Comparison of ENCODE assay signal across 12 cellular contexts in genomic region chr2:136132840-136133570, GRCh38. TPM values are rescaled to one million over a fixed set of nuclear protein-coding genes. Genes with fewer than 3 reads are reported as not detected.
A peak's percentile ranks its signal among the peaks of the same experiment; 100 is the strongest.
DNase-seq lines count a peak whose midpoint lies in the region; ATAC-seq, FAIRE-seq and TF ChIP-seq lines count a peak whose summit lies in the region.
"Had no signal": no experiment of that assay in that cellular context is flagged by ENCODE, and none has a peak within 500 bp of the region (broad histone marks: within the 10 kb centered on the region; RNA-seq: fewer than 3 reads in every experiment).

No MANE protein-coding gene starts in this region.

- DNase-seq in CD14-positive monocyte (ENCODE audit: low spot score), result no peak
- no peak for DNase-seq in GM12891 (ENCODE audit: insufficient read length, low spot score)
- DNase-seq in activated T-helper 1 cell treated with anti-CD3 and anti-CD28 coated beads, Interleukin-12 subunit alpha, Interleukin-12 subunit beta, Interleukin-2, Interleukin-4 antibody, amounts not matched to agents 30 ng/mL and 10 ng/mL and 1 ng/mL, durations not matched to agents 14 hours and 24 hours and 36 hours (ENCODE audit: low spot score), result no peak
- DNase-seq in naive thymus-derived CD4-positive, alpha-beta T cell, result peak in 1 of 9 donors; percentile 35
- no peak for DNase-seq in NCI-H146 treated with DMSO at 0.1 percent for 48 hours (lab: John Stamatoyannopoulos, UW; ENCODE audit: unreplicated experiment)
- DNase-seq in LoVo (ENCODE audit: low spot score), result no peak
- no peak for DNase-seq in NCI-H146 (lab: John Stamatoyannopoulos, UW)
- DNase-seq: BE2C, glutamatergic neuron, NCI-H1930, NCI-H526 treated with DMSO at 0.1 percent for 48 hours had no signal

- no peak for TF ChIP-seq CTCF in CD14-positive monocyte (IDR thresholded peaks at IDR 0.05)

- no peaks in the 10 kb centered on the region for H3K36me3 ChIP-seq in naive thymus-derived CD4-positive, alpha-beta T cell (ENCODE audit: control insufficient read depth in 2 of 3, insufficient read depth in 3 of 3, low read length in 3 of 3)
- H3K36me3 ChIP-seq: BE2C had no signal

- TF ChIP-seq POLR2A in GM12891 (IDR thresholded peaks at IDR 0.05; ENCODE audit: low read depth, low read length), result no peak

- peak overlapping the region; percentile 91 to 97 (median 96) for H3K27ac Mint-ChIP-seq in CD14-positive monocyte
- H3K27ac Mint-ChIP-seq in activated T-helper 1 cell treated with anti-CD3 and anti-CD28 coated beads, Interleukin-12 subunit alpha, Interleukin-12 subunit beta, Interleukin-2, Interleukin-4 antibody, amounts not matched to agents 30 ng/mL and 10 ng/mL and 1 ng/mL, durations not matched to agents 14 hours and 24 hours and 36 hours, result peak overlapping the region; percentile 84
- H3K27ac Mint-ChIP-seq in naive thymus-derived CD4-positive, alpha-beta T cell, result peak overlapping the region; percentile 94 to 100 (median 99)

- no peaks in the 10 kb centered on the region for H3K9me3 ChIP-seq in naive thymus-derived CD4-positive, alpha-beta T cell (ENCODE audit: control insufficient read depth in 2 of 3, low read length in 3 of 3)
- H3K9me3 ChIP-seq: BE2C had no signal

- no peaks in the 10 kb centered on the region for H3K27me3 ChIP-seq in naive thymus-derived CD4-positive, alpha-beta T cell (ENCODE audit: control insufficient read depth in 2 of 2, insufficient read depth in 2 of 2, low read length in 2 of 2)
- H3K27me3 ChIP-seq: BE2C had no signal

- H3K4me3 Mint-ChIP-seq in CD14-positive monocyte, result peak overlapping the region; percentile 56 to 81
- H3K4me3 Mint-ChIP-seq in activated T-helper 1 cell treated with anti-CD3 and anti-CD28 coated beads, Interleukin-12 subunit alpha, Interleukin-12 subunit beta, Interleukin-2, Interleukin-4 antibody, amounts not matched to agents 30 ng/mL and 10 ng/mL and 1 ng/mL, durations not matched to agents 14 hours and 24 hours and 36 hours, result peak overlapping the region; percentile 73
- H3K4me3 Mint-ChIP-seq in naive thymus-derived CD4-positive, alpha-beta T cell, result peak overlapping the region; percentile 79 to 92 (median 86)

- H3K4me1 Mint-ChIP-seq in CD14-positive monocyte, result peaks cover 95% of the 10 kb centered on the region
- H3K4me1 Mint-ChIP-seq in activated T-helper 1 cell treated with anti-CD3 and anti-CD28 coated beads, Interleukin-12 subunit alpha, Interleukin-12 subunit beta, Interleukin-2, Interleukin-4 antibody, amounts not matched to agents 30 ng/mL and 10 ng/mL and 1 ng/mL, durations not matched to agents 14 hours and 24 hours and 36 hours (ENCODE audit: low read depth), result peaks cover 96% of the 10 kb centered on the region
- peaks cover 76 to 100% (median 95%) of the 10 kb centered on the region in 7 donors for H3K4me1 Mint-ChIP-seq in naive thymus-derived CD4-positive, alpha-beta T cell

- ATAC-seq in naive thymus-derived CD4-positive, alpha-beta T cell, result no peak

- POLR2A ChIA-PET in naive thymus-derived CD4-positive, alpha-beta T cell (lab: Charles Lee), result interaction anchor here (1.0 to 13.4 kb wide), 17 partner anchors 9 to 248 kb away, joined by 3 to 331 read pairs (median 10); partner anchors contain the start of genes CXCR4 and DARS1

- intact Hi-C loops in CD14-positive monocyte (cut with micrococcal nuclease), result loop anchor here (5.0 kb wide), 3 partner anchors 79 to 194 kb away; no protein-coding TSS in a partner anchor
- intact Hi-C loops in activated T-helper 1 cell treated with anti-CD3 and anti-CD28 coated beads, Interleukin-12 subunit alpha, Interleukin-12 subunit beta, Interleukin-2, Interleukin-4 antibody, amounts not matched to agents 30 ng/mL and 10 ng/mL and 1 ng/mL, durations not matched to agents 14 hours and 24 hours and 36 hours (cut with micrococcal nuclease), result loop anchor here (1.0 to 10.0 kb wide), 17 partner anchors 7 to 1081 kb away; partner anchors contain the start of genes CXCR4, DARS1, MCM6 and RAB3GAP1
- intact Hi-C loops in naive thymus-derived CD4-positive, alpha-beta T cell (cut with micrococcal nuclease), result loop anchor here (1.0 to 5.0 kb wide), 9 partner anchors 105 to 1081 kb away; partner anchors contain the start of genes UBXN4 (in 2 of the 2), R3HDM1 (in 1 of the 2), RAB3GAP1 (in 1 of the 2) and ZRANB3 (in 1 of the 2)

- CTCF ChIA-PET in naive thymus-derived CD4-positive, alpha-beta T cell (lab: Charles Lee), result interaction anchor here (1.9 kb wide), 1 partner anchor 149 kb away, joined by 3 read pairs; no protein-coding TSS in a partner anchor

- H3K36me3 Mint-ChIP-seq in CD14-positive monocyte, result peaks cover 0 to 5% of the 10 kb centered on the region in 2 donors
- H3K36me3 Mint-ChIP-seq in activated T-helper 1 cell treated with anti-CD3 and anti-CD28 coated beads, Interleukin-12 subunit alpha, Interleukin-12 subunit beta, Interleukin-2, Interleukin-4 antibody, amounts not matched to agents 30 ng/mL and 10 ng/mL and 1 ng/mL, durations not matched to agents 14 hours and 24 hours and 36 hours (ENCODE audit: low read depth), result peaks cover 3% of the 10 kb centered on the region
- H3K36me3 Mint-ChIP-seq in naive thymus-derived CD4-positive, alpha-beta T cell, result peaks cover 0 to 19% (median 0%) of the 10 kb centered on the region in 5 donors

- peak overlapping the region; percentile 99 for H3K27ac ChIP-seq in naive thymus-derived CD4-positive, alpha-beta T cell (ENCODE audit: low read depth, low read length)

- FAIRE-seq in GM12891 (lab: Jason Lieb, UNC), result peak; percentile 77
- FAIRE-seq: islet of Langerhans had no signal

- peak overlapping the region; percentile 34 for H3K4me3 ChIP-seq in naive thymus-derived CD4-positive, alpha-beta T cell (ENCODE audit: low read length)

- peaks cover 88 to 93% of the 10 kb centered on the region in 2 donors for H3K4me1 ChIP-seq in naive thymus-derived CD4-positive, alpha-beta T cell (ENCODE audit: control insufficient read depth in 2 of 2, insufficient read depth in 2 of 2, low read length in 2 of 2)
- H3K4me1 ChIP-seq: BE2C had no signal

- peaks cover 0 to 2% (median 1%) of the 10 kb centered on the region in 3 donors for H3K27me3 Mint-ChIP-seq in CD14-positive monocyte (ENCODE audit: low read depth in 3 of 3)
- peaks cover 27% of the 10 kb centered on the region for H3K27me3 Mint-ChIP-seq in activated T-helper 1 cell treated with anti-CD3 and anti-CD28 coated beads, Interleukin-12 subunit alpha, Interleukin-12 subunit beta, Interleukin-2, Interleukin-4 antibody, amounts not matched to agents 30 ng/mL and 10 ng/mL and 1 ng/mL, durations not matched to agents 14 hours and 24 hours and 36 hours (ENCODE audit: insufficient read depth)
- H3K27me3 Mint-ChIP-seq in naive thymus-derived CD4-positive, alpha-beta T cell, result peaks cover 0 to 43% (median 0%) of the 10 kb centered on the region in 5 donors

- H3K9me3 Mint-ChIP-seq in CD14-positive monocyte, result no peaks in the 10 kb centered on the region
- H3K9me3 Mint-ChIP-seq in activated T-helper 1 cell treated with anti-CD3 and anti-CD28 coated beads, Interleukin-12 subunit alpha, Interleukin-12 subunit beta, Interleukin-2, Interleukin-4 antibody, amounts not matched to agents 30 ng/mL and 10 ng/mL and 1 ng/mL, durations not matched to agents 14 hours and 24 hours and 36 hours, result no peaks in the 10 kb centered on the region
- H3K9me3 Mint-ChIP-seq in naive thymus-derived CD4-positive, alpha-beta T cell, result peaks cover 0 to 6% (median 0%) of the 10 kb centered on the region in 11 donors

TF ChIP-seq in GM12891, 5 proteins besides CTCF, POLR2A, EP300 and RAD21:
- TF ChIP-seq POLR2AphosphoS5 (IDR thresholded peaks at IDR 0.05; ENCODE audit: low read depth, low read length) (no peak), PAX5 (IDR thresholded peaks at IDR 0.05; ENCODE audit: insufficient read depth, low read length, severe bottlenecking) (no peak), TAF1 (IDR thresholded peaks at IDR 0.05; ENCODE audit: low read depth, low read length) (no peak), SPI1 (IDR thresholded peaks at IDR 0.05; ENCODE audit: low read depth, low read length) (no peak), POU2F2 (IDR thresholded peaks at IDR 0.05; ENCODE audit: low read depth, low read length) (no peak)

RNA-seq across cellular contexts. Expression of gene CXCR4, which starts 15.1 kb away (rescaled TPM):
- polyA plus RNA-seq in CD14-positive monocyte, result 100 to 1,000 TPM; 140 to 391 TPM
- 20.2 TPM for polyA plus RNA-seq in GM12891 (2012; ENCODE audit: low read depth, missing spikeins)
- total RNA-seq in activated T-helper 1 cell treated with anti-CD3 and anti-CD28 coated beads, Interleukin-12 subunit alpha, Interleukin-12 subunit beta, Interleukin-2, Interleukin-4 antibody, amounts not matched to agents 30 ng/mL and 10 ng/mL and 1 ng/mL, durations not matched to agents 14 hours and 24 hours and 36 hours, result 83.3 and 86.3 TPM in 2 replicates
- 1,000 to 10,000 TPM in 1 of 5 experiments, 100 to 1,000 TPM in 4; 239 to 1,323 (median 255) TPM for total RNA-seq in naive thymus-derived CD4-positive, alpha-beta T cell
- polyA plus RNA-seq in naive thymus-derived CD4-positive, alpha-beta T cell, result 100 to 1,000 TPM; 368 to 502 TPM
